9 cellular contexts compared by ENCODE assay signal in genomic region chr6:51719297-51719696, GRCh38.
"Had no signal": no experiment of that assay in that cellular context is flagged by ENCODE, and none has a peak within 500 bp of the region (broad histone marks: within the 10 kb centered on the region; RNA-seq: fewer than 3 reads in every experiment).

No MANE protein-coding gene starts in this region.

- H3K9me3 ChIP-seq: HAP-1 had no signal

- ATAC-seq: HCT116, K562 had no signal

- H3K36me3 ChIP-seq: HAP-1 had no signal

- H3K4me3 ChIP-seq: GM23248, HAP-1, K562 had no signal

- H2AFZ ChIP-seq: GM23248 had no signal

- DNase-seq: GM23248, GOT3, H7, HFFc6, IMR-90 had no signal

- H3K4me1 ChIP-seq: HAP-1 had no signal

- H3K27ac Mint-ChIP-seq: HFFc6 had no signal

- H3K27ac ChIP-seq: GM23248, HL-60 had no signal

- H3K4me3 Mint-ChIP-seq: HFFc6 had no signal

- FAIRE-seq: K562 had no signal

- H3K9ac ChIP-seq: GM23248 had no signal
